2 cellular contexts compared by ENCODE assay signal in genomic region chr1:147673401-147673800, GRCh38.
TF ChIP-seq lines count a peak whose summit lies in the region.

No MANE protein-coding gene starts in this region.

TF ChIP-seq in SK-N-SH, 30 proteins besides CTCF, POLR2A, EP300 and RAD21 (continued from another document):
- TF ChIP-seq, protein P1, sequence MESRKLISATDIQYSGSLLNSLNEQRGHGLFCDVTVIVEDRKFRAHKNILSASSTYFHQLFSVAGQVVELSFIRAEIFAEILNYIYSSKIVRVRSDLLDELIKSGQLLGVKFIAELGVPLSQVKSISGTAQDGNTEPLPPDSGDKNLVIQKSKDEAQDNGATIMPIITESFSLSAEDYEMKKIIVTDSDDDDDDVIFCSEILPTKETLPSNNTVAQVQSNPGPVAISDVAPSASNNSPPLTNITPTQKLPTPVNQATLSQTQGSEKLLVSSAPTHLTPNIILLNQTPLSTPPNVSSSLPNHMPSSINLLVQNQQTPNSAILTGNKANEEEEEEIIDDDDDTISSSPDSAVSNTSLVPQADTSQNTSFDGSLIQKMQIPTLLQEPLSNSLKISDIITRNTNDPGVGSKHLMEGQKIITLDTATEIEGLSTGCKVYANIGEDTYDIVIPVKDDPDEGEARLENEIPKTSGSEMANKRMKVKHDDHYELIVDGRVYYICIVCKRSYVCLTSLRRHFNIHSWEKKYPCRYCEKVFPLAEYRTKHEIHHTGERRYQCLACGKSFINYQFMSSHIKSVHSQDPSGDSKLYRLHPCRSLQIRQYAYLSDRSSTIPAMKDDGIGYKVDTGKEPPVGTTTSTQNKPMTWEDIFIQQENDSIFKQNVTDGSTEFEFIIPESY (IDR thresholded peaks at IDR 0.05; ENCODE audit: borderline replicate concordance, low read depth) = no peak
- TF ChIP-seq ELF1 (IDR thresholded peaks at IDR 0.05) (no peak), SIN3A (IDR thresholded peaks at IDR 0.05; ENCODE audit: borderline replicate concordance, low read depth, low read length) (no peak), REST (IDR thresholded peaks at IDR 0.05; ENCODE audit: low read depth, low read length) (no peak)

TF ChIP-seq in SK-N-SH treated with all-trans-retinoic acid at 6 μM for 48 hours, 23 proteins besides CTCF, POLR2A, EP300 and RAD21 (continued from another document):
- TF ChIP-seq, protein P2, sequence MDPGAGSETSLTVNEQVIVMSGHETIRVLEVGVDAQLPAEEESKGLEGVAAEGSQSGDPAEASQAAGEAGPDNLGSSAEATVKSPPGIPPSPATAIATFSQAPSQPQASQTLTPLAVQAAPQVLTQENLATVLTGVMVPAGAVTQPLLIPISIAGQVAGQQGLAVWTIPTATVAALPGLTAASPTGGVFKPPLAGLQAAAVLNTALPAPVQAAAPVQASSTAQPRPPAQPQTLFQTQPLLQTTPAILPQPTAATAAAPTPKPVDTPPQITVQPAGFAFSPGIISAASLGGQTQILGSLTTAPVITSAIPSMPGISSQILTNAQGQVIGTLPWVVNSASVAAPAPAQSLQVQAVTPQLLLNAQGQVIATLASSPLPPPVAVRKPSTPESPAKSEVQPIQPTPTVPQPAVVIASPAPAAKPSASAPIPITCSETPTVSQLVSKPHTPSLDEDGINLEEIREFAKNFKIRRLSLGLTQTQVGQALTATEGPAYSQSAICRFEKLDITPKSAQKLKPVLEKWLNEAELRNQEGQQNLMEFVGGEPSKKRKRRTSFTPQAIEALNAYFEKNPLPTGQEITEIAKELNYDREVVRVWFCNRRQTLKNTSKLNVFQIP (CRISPR knock-in tag; IDR thresholded peaks at IDR 0.05; ENCODE audit: borderline replicate concordance, low read depth) = no peak
- TF ChIP-seq TCF4 (CRISPR knock-in tag; IDR thresholded peaks at IDR 0.05; ENCODE audit: borderline replicate concordance) = no peak
- no peak for TF ChIP-seq ESRRG (CRISPR knock-in tag; IDR thresholded peaks at IDR 0.05)
- TF ChIP-seq, protein P3, sequence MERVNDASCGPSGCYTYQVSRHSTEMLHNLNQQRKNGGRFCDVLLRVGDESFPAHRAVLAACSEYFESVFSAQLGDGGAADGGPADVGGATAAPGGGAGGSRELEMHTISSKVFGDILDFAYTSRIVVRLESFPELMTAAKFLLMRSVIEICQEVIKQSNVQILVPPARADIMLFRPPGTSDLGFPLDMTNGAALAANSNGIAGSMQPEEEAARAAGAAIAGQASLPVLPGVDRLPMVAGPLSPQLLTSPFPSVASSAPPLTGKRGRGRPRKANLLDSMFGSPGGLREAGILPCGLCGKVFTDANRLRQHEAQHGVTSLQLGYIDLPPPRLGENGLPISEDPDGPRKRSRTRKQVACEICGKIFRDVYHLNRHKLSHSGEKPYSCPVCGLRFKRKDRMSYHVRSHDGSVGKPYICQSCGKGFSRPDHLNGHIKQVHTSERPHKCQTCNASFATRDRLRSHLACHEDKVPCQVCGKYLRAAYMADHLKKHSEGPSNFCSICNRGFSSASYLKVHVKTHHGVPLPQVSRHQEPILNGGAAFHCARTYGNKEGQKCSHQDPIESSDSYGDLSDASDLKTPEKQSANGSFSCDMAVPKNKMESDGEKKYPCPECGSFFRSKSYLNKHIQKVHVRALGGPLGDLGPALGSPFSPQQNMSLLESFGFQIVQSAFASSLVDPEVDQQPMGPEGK (CRISPR knock-in tag; IDR thresholded peaks at IDR 0.05; ENCODE audit: borderline replicate concordance) = no peak
